15 cellular contexts compared by ENCODE assay signal in genomic region chr22:24995649-24996180, GRCh38. TPM values are rescaled to one million over a fixed set of nuclear protein-coding genes. Genes with fewer than 3 reads are reported as not detected.
A peak's percentile ranks its signal among the peaks of the same experiment; 100 is the strongest.
DNase-seq lines count a peak whose midpoint lies in the region; ATAC-seq and TF ChIP-seq lines count a peak whose summit lies in the region.
"Had no signal": no experiment of that assay in that cellular context is flagged by ENCODE, and none has a peak within 500 bp of the region (broad histone marks: within the 10 kb centered on the region; RNA-seq: fewer than 3 reads in every experiment).

No MANE protein-coding gene starts in this region.

- no peaks in the 10 kb centered on the region for H3K36me3 ChIP-seq in GM23338 (ENCODE audit: insufficient read depth)
- H3K36me3 ChIP-seq in SJCRH30 = no peaks in the 10 kb centered on the region
- no peaks in the 10 kb centered on the region for H3K36me3 ChIP-seq in mesenchymal stem cell (ENCODE audit: control insufficient read depth in 1 of 2, insufficient read depth in 2 of 2, low read depth in 1 of 2, low read length in 2 of 2)

- peak overlapping the region; percentile 39 for H2BK15ac ChIP-seq in mesenchymal stem cell (ENCODE audit: low read depth, poor library complexity, severe bottlenecking)

- H3K4ac ChIP-seq in mesenchymal stem cell (ENCODE audit: low read depth in 1 of 2, low read length in 2 of 2) = peak overlapping the region in 1 of 2 experiments; percentile 55

- H2AFZ ChIP-seq in GM23338 = no peak overlapping the region
- H2AFZ ChIP-seq in mesenchymal stem cell (ENCODE audit: low read depth, low read length) = no peak overlapping the region

- no peak overlapping the region for H2AK5ac ChIP-seq in mesenchymal stem cell (ENCODE audit: low read length, severe bottlenecking)

- peak overlapping the region in 1 of 2 experiments; percentile 84 for H3K18ac ChIP-seq in mesenchymal stem cell (ENCODE audit: low read depth in 1 of 2, low read length in 2 of 2)

- ATAC-seq in GM23338 = no peak
- no peak for ATAC-seq in HG03457 (IDR thresholded peaks at IDR 0.05; ENCODE audit: unreplicated experiment)
- no peak for ATAC-seq in HG02678 (IDR thresholded peaks at IDR 0.05; ENCODE audit: unreplicated experiment)

- no peak overlapping the region for H3K23ac ChIP-seq in mesenchymal stem cell (ENCODE audit: low read length in 2 of 2)

- no peak overlapping the region for H3K9ac ChIP-seq in mesenchymal stem cell (ENCODE audit: low read length)

- H3K27ac Mint-ChIP-seq in GM23338 = peak overlapping the region; percentile 89; the same call in 1 of the 2 replicates
- H3K27ac Mint-ChIP-seq: CD4-positive, alpha-beta memory T cell had no signal

- H3K4me1 Mint-ChIP-seq in GM23338 = peaks cover 35% of the 10 kb centered on the region

- no peaks in the 10 kb centered on the region for H3K9me3 ChIP-seq in SJCRH30 (replicated peaks)
- no peaks in the 10 kb centered on the region for H3K9me3 ChIP-seq in mesenchymal stem cell (ENCODE audit: control insufficient read depth, low read length)
- H3K9me3 ChIP-seq: psoas muscle had no signal

- peak overlapping the region; percentile 10 for H4K8ac ChIP-seq in mesenchymal stem cell (ENCODE audit: low read length)

- peak overlapping the region in 1 of 2 experiments; percentile 73 for H3K14ac ChIP-seq in mesenchymal stem cell (ENCODE audit: low read length in 2 of 2)

- no peak overlapping the region for H4K91ac ChIP-seq in mesenchymal stem cell (ENCODE audit: low read length)

- no peak overlapping the region; the same call in 1 of the 2 replicates for H3K4me3 ChIP-seq in GM23338
- no peak overlapping the region for H3K4me3 ChIP-seq in SJCRH30
- H3K4me3 ChIP-seq in mesenchymal stem cell (ENCODE audit: insufficient read depth in 1 of 2, low read depth in 1 of 2, low read length in 2 of 2) = no peak overlapping the region
- H3K4me3 ChIP-seq: psoas muscle had no signal

- DNase-seq in GM23338 (ENCODE audit: low spot score) = no peak
- peak; percentile 29 to 45 for DNase-seq in SJCRH30
- no peak for DNase-seq in mesenchymal stem cell
- DNase-seq in NCI-H2227 (lab: John Stamatoyannopoulos, UW; ENCODE audit: unreplicated experiment) = no peak
- DNase-seq in AML-193 (lab: John Stamatoyannopoulos, UW) = no peak
- DNase-seq: activated CD4-positive, alpha-beta T cell treated with anti-CD3 and anti-CD28 coated beads for 48 hours; activated effector memory CD4-positive, alpha-beta T cell treated with anti-CD3 and anti-CD28 coated beads, Interleukin-2, amount 50 U/mL, for 16 hours; CD4-positive, alpha-beta memory T cell; NCI-H187 treated with DMSO at 0.1 percent for 48 hours; psoas muscle; stimulated activated CD4-positive, alpha-beta T cell treated with anti-CD3 and anti-CD28 coated beads, Interleukin-1b, Interleukin-23, amount 100 ng/mL, for 48 hours had no signal

- H3K79me1 ChIP-seq in mesenchymal stem cell (replicated peaks; ENCODE audit: low read length, poor library complexity, severe bottlenecking) = no peaks in the 10 kb centered on the region

- WGBS in mesenchymal stem cell = 42% methylated on average over 1 of the region's 2 CpGs

- H3K27me3 ChIP-seq in GM23338 (ENCODE audit: insufficient read depth) (no peaks in the 10 kb centered on the region), SJCRH30 (0 out of 2 replicates have a peak, but pooled peaks cover 3% of the 10 kb centered on the region), mesenchymal stem cell (ENCODE audit: control insufficient read depth in 1 of 2, insufficient read depth in 1 of 2, low read length in 2 of 2) (peaks cover 0 to 3% of the 10 kb centered on the region in 2 experiments)
- H3K27me3 ChIP-seq: foreskin keratinocyte had no signal

- H3K36me3 Mint-ChIP-seq in GM23338 (ENCODE audit: low read depth) = no peaks in the 10 kb centered on the region
- H3K36me3 Mint-ChIP-seq: CD4-positive, alpha-beta memory T cell had no signal

- peaks cover 29% of the 10 kb centered on the region for H3K4me1 ChIP-seq in GM23338 (ENCODE audit: insufficient read depth)
- peaks cover 15% of the 10 kb centered on the region for H3K4me1 ChIP-seq in SJCRH30
- peaks cover 11% of the 10 kb centered on the region for H3K4me1 ChIP-seq in mesenchymal stem cell (ENCODE audit: control insufficient read depth, insufficient read depth, low read depth, low read length)

- H3K27ac ChIP-seq in 22Rv1 = peak overlapping the region; percentile 82
- H3K27ac ChIP-seq in GM23338 (ENCODE audit: low read depth) = peak overlapping the region; percentile 61; the same call in 1 of the 2 replicates
- no peak overlapping the region for H3K27ac ChIP-seq in SJCRH30
- H3K27ac ChIP-seq in mesenchymal stem cell (ENCODE audit: low read length, poor library complexity, severe bottlenecking) = no peak overlapping the region
- H3K27ac ChIP-seq: psoas muscle had no signal

- no peak for TF ChIP-seq CTCF in 22Rv1 (IDR thresholded peaks at IDR 0.05)
- TF ChIP-seq CTCF in GM23338 (conservative IDR thresholded peaks at IDR 0.05; ENCODE audit: low read depth in 2 of 2) = no peak

- peaks cover 12% of the 10 kb centered on the region for H3K27me3 Mint-ChIP-seq in GM23338 (ENCODE audit: insufficient read depth, low read depth, poor library complexity)

- H2BK5ac ChIP-seq in mesenchymal stem cell (ENCODE audit: low read depth, low read length, poor library complexity, severe bottlenecking) = no peak overlapping the region

- no peaks in the 10 kb centered on the region; the same call in 1 of the 2 replicates for H3F3A ChIP-seq in GM23338 (replicated peaks; ENCODE audit: low read depth)

- H3K4me3 Mint-ChIP-seq in GM23338 = peak overlapping the region; percentile 10; the same call in 1 of the 3 replicates
- H3K4me3 Mint-ChIP-seq: CD4-positive, alpha-beta memory T cell had no signal

- peaks cover 25% of the 10 kb centered on the region for H3K79me2 ChIP-seq in GM23338 (replicated peaks; ENCODE audit: insufficient read depth)

- H2BK120ac ChIP-seq in mesenchymal stem cell (ENCODE audit: low read depth, low read length) = no peak overlapping the region

- H3K9me3 Mint-ChIP-seq in GM23338 = no peaks in the 10 kb centered on the region
- H3K9me3 Mint-ChIP-seq: CD4-positive, alpha-beta memory T cell had no signal

- H2BK12ac ChIP-seq in mesenchymal stem cell (ENCODE audit: low read length in 2 of 2) = peak overlapping the region; percentile 29 to 59

- H3K4me2 ChIP-seq in GM23338 (0 out of 2 replicates have a peak overlapping the region, but pooled peaks have one; percentile 67), mesenchymal stem cell (ENCODE audit: low read length, poor library complexity, severe bottlenecking) (no peak overlapping the region)

- H4K20me1 ChIP-seq in GM23338 (replicated peaks; ENCODE audit: insufficient read depth) = peaks cover 6% of the 10 kb centered on the region

- H3K9me2 ChIP-seq in GM23338 (ENCODE audit: insufficient read depth) = no peaks in the 10 kb centered on the region

TF ChIP-seq in GM23338, 12 proteins besides CTCF, POLR2A, EP300 and RAD21:
- TF ChIP-seq JUNB (IDR thresholded peaks at IDR 0.05; ENCODE audit: unreplicated experiment) (no peak), EZH2phosphoT487 (IDR thresholded peaks at IDR 0.05; ENCODE audit: unreplicated experiment) (no peak)
TF ChIP-seq in GM23338: peak in this region for 0.

RNA-seq across cellular contexts. Expression of gene KIAA1671, which starts 43.2 kb away (rescaled TPM):
- total RNA-seq in GM23338 (2014; rRNA removed; shearing (Covaris generic)) = 22.1 and 27.2 TPM in 2 replicates
- polyA plus RNA-seq in GM23338 (2016; fragmentation: Nextera tagmentation; extraction: Ambion mirVana) = 5.8 and 6.1 TPM in 2 replicates
- 19.7 and 20.4 TPM in 2 replicates for total RNA-seq in SJCRH30 (2014; rRNA removed; shearing (Covaris generic))
- 6.7 TPM for polyA plus RNA-seq in mesenchymal stem cell (2013, experiment 1 of 2)
- polyA plus RNA-seq in mesenchymal stem cell (2013, experiment 2 of 2) = 6.6 TPM

RNA-seq across cellular contexts. Expression of gene LHFPL7, which starts 49.2 kb away (rescaled TPM):
- total RNA-seq in GM23338 (2014; rRNA removed; shearing (Covaris generic)) = not detected in 2 replicates
- not detected in 2 replicates for polyA plus RNA-seq in GM23338 (2016; fragmentation: Nextera tagmentation; extraction: Ambion mirVana)
- total RNA-seq in SJCRH30 (2014; rRNA removed; shearing (Covaris generic)) = not detected in 2 replicates
- polyA plus RNA-seq in mesenchymal stem cell (2013, experiment 1 of 2) = not detected
- polyA plus RNA-seq in mesenchymal stem cell (2013, experiment 2 of 2) = not detected
- total RNA-seq: CD4-positive, alpha-beta memory T cell; foreskin keratinocyte; psoas muscle had no signal
- polyA plus RNA-seq: CD4-positive, alpha-beta memory T cell; foreskin keratinocyte; psoas muscle had no signal

Comparison
In these comparisons a context has a peak if more than half of its experiments do, and no peak if none do; other contexts are left out.
1. H3K27ac ChIP-seq: peak in 22Rv1 (single experiment) and GM23338 (single experiment); none in SJCRH30 (single experiment) and mesenchymal stem cell (single experiment).
2. DNase-seq: peak in SJCRH30 (2 of 2); none in GM23338 (single experiment), mesenchymal stem cell (single experiment), NCI-H2227 (single experiment) and AML-193 (0 of 2).